ENCODE assay signal across 19 cellular contexts in the genomic region with DNA sequence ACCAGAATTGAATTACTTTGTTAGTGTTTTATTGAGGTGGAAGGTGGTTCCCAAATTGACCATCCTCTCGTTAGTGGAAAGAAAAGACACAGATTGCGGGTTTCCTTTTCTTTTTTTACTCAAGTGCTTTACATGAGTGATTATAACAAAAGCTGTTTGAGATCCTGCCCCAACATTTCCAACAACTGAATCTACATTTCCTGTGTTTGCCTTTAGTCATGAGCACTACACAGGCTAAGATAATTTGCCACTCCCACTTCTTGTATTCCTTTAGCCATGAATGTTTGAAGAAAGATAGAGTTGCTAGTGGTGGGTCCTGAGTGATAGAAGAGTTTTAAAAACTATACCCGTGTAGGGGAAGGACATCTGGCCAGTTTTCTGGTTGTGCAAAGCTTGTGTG. TPM values are rescaled to one million over a fixed set of nuclear protein-coding genes. Genes with fewer than 3 reads are reported as not detected.
DNase-seq lines count a peak whose midpoint lies in the region; ATAC-seq and TF ChIP-seq lines count a peak whose summit lies in the region.
"Had no signal": no experiment of that assay in that cellular context is flagged by ENCODE, and none has a peak within 500 bp of the region (broad histone marks: within the 10 kb centered on the region; RNA-seq: fewer than 3 reads in every experiment).

No MANE protein-coding gene starts in this region.

- no peak overlapping the region for H3K27ac ChIP-seq in hepatocyte
- H3K27ac ChIP-seq: A549 had no signal

- WGBS in hepatocyte (ENCODE audit: low lambda C conversion rate, missing lambda C conversion rate), result 54% methylated on average over 3 of the region's 3 CpGs

- TF ChIP-seq CTCF in hepatocyte (IDR thresholded peaks at IDR 0.05; ENCODE audit: poor library complexity), result no peak

- H3K4me3 ChIP-seq in hepatocyte, result no peak overlapping the region
- H3K4me3 ChIP-seq: A549 had no signal

- DNase-seq in NCI-H345 (lab: John Stamatoyannopoulos, UW), result peak; percentile 16
- DNase-seq in NCI-H345 treated with DMSO at 0.1 percent for 48 hours (lab: John Stamatoyannopoulos, UW; ENCODE audit: unreplicated experiment), result no peak
- peak; percentile 9 for DNase-seq in HPDE6-E6E7 (ENCODE audit: extremely low spot score)
- peak; percentile 10 for DNase-seq in NCI-H774 (lab: John Stamatoyannopoulos, UW)
- peak; percentile 8 for DNase-seq in hepatocyte (ENCODE audit: low spot score)
- DNase-seq: CD4-positive, CD25-positive, alpha-beta regulatory T cell; NCI-H2171; NCI-H524 treated with DMSO at 0.1 percent for 48 hours; SIG-M5; T-helper 17 cell had no signal

- H4K20me1 ChIP-seq in hepatocyte (ENCODE audit: insufficient read depth, poor library complexity, severe bottlenecking), result no peaks in the 10 kb centered on the region

- H3K4me1 ChIP-seq in hepatocyte (ENCODE audit: insufficient read depth), result no peaks in the 10 kb centered on the region
- H3K4me1 ChIP-seq: A549 had no signal

- no peaks in the 10 kb centered on the region for H3K79me2 ChIP-seq in hepatocyte

- ATAC-seq in GM21447 (IDR thresholded peaks at IDR 0.05; ENCODE audit: unreplicated experiment) (no peak), GM21786 (IDR thresholded peaks at IDR 0.05; ENCODE audit: unreplicated experiment) (no peak), HG03097 (IDR thresholded peaks at IDR 0.05; ENCODE audit: low FRiP score, unreplicated experiment) (no peak)
- ATAC-seq: A549, T-helper 17 cell had no signal

- no peaks in the 10 kb centered on the region for H3K27me3 ChIP-seq in hepatocyte

- no peaks in the 10 kb centered on the region for H3K36me3 ChIP-seq in hepatocyte (replicated peaks; ENCODE audit: insufficient read depth, low read depth)

- H3K9me3 ChIP-seq in hepatocyte (ENCODE audit: low read depth), result no peaks in the 10 kb centered on the region
- H3K9me3 ChIP-seq: A549 had no signal

- no peak overlapping the region for H2AFZ ChIP-seq in hepatocyte

- no peak overlapping the region for H3K4me2 ChIP-seq in hepatocyte
- H3K4me2 ChIP-seq: A549 had no signal

- no peaks in the 10 kb centered on the region for H3K9me2 ChIP-seq in hepatocyte (replicated peaks; ENCODE audit: insufficient read depth)

RNA-seq across cellular contexts. Expression of gene RERGL, which starts 16.0 kb away (rescaled TPM):
- 0.70 and 0.80 TPM in 2 replicates for total RNA-seq in hepatocyte
- not detected in 2 replicates for polyA plus RNA-seq in hepatocyte
- total RNA-seq: CD4-positive, CD25-positive, alpha-beta regulatory T cell; Daoy; H4; HT-29; LHCN-M2; T-helper 17 cell had no signal
- polyA plus RNA-seq: A549; CD4-positive, CD25-positive, alpha-beta regulatory T cell; IgD-negative memory B cell had no signal
